Comparison of ENCODE assay signal across 1 cellular context in the genomic region with DNA sequence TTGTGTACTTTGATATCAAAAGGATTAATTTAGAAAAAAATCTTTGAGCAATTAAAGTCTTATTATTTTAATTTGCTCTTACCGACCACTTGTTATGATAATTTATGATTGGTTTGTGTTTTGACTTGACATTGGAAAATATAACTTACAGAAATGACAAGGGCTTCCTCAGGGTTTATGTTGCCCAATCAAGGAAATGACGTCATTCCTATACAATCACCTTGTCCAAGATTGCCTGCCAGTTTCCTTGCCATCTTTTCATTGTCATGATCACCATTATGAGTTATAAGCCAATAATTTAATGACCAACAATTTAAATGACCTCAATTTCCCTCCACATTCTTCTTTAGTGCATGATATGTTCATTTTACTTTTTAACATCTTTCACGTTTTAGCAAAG.
TF ChIP-seq lines count a peak whose summit lies in the region.

No MANE protein-coding gene starts in this region.

TF ChIP-seq in HepG2, 621 proteins besides CTCF, POLR2A, EP300 and RAD21 (continued from another document):
- TF ChIP-seq, protein P1, sequence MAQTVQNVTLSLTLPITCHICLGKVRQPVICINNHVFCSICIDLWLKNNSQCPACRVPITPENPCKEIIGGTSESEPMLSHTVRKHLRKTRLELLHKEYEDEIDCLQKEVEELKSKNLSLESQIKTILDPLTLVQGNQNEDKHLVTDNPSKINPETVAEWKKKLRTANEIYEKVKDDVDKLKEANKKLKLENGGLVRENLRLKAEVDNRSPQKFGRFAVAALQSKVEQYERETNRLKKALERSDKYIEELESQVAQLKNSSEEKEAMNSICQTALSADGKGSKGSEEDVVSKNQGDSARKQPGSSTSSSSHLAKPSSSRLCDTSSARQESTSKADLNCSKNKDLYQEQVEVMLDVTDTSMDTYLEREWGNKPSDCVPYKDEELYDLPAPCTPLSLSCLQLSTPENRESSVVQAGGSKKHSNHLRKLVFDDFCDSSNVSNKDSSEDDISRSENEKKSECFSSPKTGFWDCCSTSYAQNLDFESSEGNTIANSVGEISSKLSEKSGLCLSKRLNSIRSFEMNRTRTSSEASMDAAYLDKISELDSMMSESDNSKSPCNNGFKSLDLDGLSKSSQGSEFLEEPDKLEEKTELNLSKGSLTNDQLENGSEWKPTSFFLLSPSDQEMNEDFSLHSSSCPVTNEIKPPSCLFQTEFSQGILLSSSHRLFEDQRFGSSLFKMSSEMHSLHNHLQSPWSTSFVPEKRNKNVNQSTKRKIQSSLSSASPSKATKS (CRISPR knock-in tag; IDR thresholded peaks at IDR 0.05), result no peak
- no peak for TF ChIP-seq BCL6 (CRISPR knock-in tag; IDR thresholded peaks at IDR 0.05)
- TF ChIP-seq ZNF224 (CRISPR knock-in tag; IDR thresholded peaks at IDR 0.05), result no peak
- TF ChIP-seq, protein P2, sequence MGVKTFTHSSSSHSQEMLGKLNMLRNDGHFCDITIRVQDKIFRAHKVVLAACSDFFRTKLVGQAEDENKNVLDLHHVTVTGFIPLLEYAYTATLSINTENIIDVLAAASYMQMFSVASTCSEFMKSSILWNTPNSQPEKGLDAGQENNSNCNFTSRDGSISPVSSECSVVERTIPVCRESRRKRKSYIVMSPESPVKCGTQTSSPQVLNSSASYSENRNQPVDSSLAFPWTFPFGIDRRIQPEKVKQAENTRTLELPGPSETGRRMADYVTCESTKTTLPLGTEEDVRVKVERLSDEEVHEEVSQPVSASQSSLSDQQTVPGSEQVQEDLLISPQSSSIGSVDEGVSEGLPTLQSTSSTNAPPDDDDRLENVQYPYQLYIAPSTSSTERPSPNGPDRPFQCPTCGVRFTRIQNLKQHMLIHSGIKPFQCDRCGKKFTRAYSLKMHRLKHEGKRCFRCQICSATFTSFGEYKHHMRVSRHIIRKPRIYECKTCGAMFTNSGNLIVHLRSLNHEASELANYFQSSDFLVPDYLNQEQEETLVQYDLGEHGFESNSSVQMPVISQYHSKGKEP (CRISPR knock-in tag; IDR thresholded peaks at IDR 0.05), result no peak
